In genomic region chr15:80424381-80424780, GRCh38 we compare ENCODE assay signal across 15 cellular contexts.
"Had no signal": no experiment of that assay in that cellular context is flagged by ENCODE, and none has a peak within 500 bp of the region (broad histone marks: within the 10 kb centered on the region; RNA-seq: fewer than 3 reads in every experiment).

No MANE protein-coding gene starts in this region.

- ATAC-seq: activated CD4-positive, CD25-positive, alpha-beta regulatory T cell treated with anti-CD3 and anti-CD28 coated beads, Interleukin-2, amount 50 U/mL, for 24 hours; foreskin keratinocyte; psoas muscle; stimulated activated naive CD8-positive, alpha-beta T cell treated with anti-CD3 and anti-CD28 coated beads, Interleukin-15, Interleukin-2, amounts not matched to agents 100 U/mL and 50 U/mL, for 24 hours had no signal

- H3K4me1 ChIP-seq: breast epithelium, foreskin keratinocyte, left ventricle myocardium inferior, psoas muscle had no signal

- H3K27me3 ChIP-seq: breast epithelium, esophagus squamous epithelium, sigmoid colon, upper lobe of left lung had no signal

- H3K9me3 ChIP-seq: breast epithelium, esophagus squamous epithelium, left ventricle myocardium inferior, psoas muscle, sigmoid colon, upper lobe of left lung had no signal

- FAIRE-seq: endometrium had no signal

- H3K36me3 ChIP-seq: breast epithelium, esophagus squamous epithelium, left ventricle myocardium inferior, sigmoid colon, upper lobe of left lung had no signal

- H3K4me3 ChIP-seq: breast epithelium, esophagus squamous epithelium, left ventricle myocardium inferior, psoas muscle, sigmoid colon, upper lobe of left lung had no signal

- DNase-seq: activated effector memory CD4-positive, alpha-beta T cell treated with Interleukin-2 at 50 U/mL for 16 hours; amniotic stem cell; esophagus squamous epithelium; left ventricle myocardium inferior; mesendoderm; nephron progenitor cell; psoas muscle; sigmoid colon; stimulated activated CD4-positive, alpha-beta T cell treated with anti-CD3 and anti-CD28 coated beads, Interleukin-2, amount 100 ng/mL, for 48 hours; stimulated activated naive CD8-positive, alpha-beta T cell treated with anti-CD3 and anti-CD28 coated beads, Interleukin-15, Interleukin-2, amounts not matched to agents 100 U/mL and 50 U/mL, for 24 hours; upper lobe of left lung had no signal

- H3K27ac ChIP-seq: breast epithelium, esophagus squamous epithelium, foreskin keratinocyte, left ventricle myocardium inferior, psoas muscle, sigmoid colon, upper lobe of left lung had no signal
